Comparison of ENCODE assay signal across 7 cellular contexts in genomic region chr4:145433684-145434083, GRCh38.
"Had no signal": no experiment of that assay in that cellular context is flagged by ENCODE, and none has a peak within 500 bp of the region (broad histone marks: within the 10 kb centered on the region; RNA-seq: fewer than 3 reads in every experiment).

No MANE protein-coding gene starts in this region.

- H3K4me3 ChIP-seq: GM12878 had no signal

- FAIRE-seq: G401.6, GM12878, GM12891, GM12892, GM18507 had no signal

- ATAC-seq: GM12878 had no signal

- DNase-seq: GDM1, GF-D8 had no signal
